In genomic region chr16:30092373-30093010, GRCh38 we compare ENCODE assay signal across 8 cellular contexts. TPM values are rescaled to one million over a fixed set of nuclear protein-coding genes. Genes with fewer than 3 reads are reported as not detected.
A peak's percentile ranks its signal among the peaks of the same experiment; 100 is the strongest.
DNase-seq lines count a peak whose midpoint lies in the region; ATAC-seq and TF ChIP-seq lines count a peak whose summit lies in the region.

No MANE protein-coding gene starts in this region.

- H3K23ac ChIP-seq in neuronal stem cell (ENCODE audit: low read depth, low read length, poor library complexity) = peak overlapping the region; percentile 92

- H3K9ac ChIP-seq in HUES64 (ENCODE audit: low read depth, low read length) (peak overlapping the region; percentile 72), neuronal stem cell (ENCODE audit: low read depth, low read length, poor library complexity) (no peak overlapping the region)

- no peak overlapping the region for H4K91ac ChIP-seq in neuronal stem cell (ENCODE audit: low read depth, low read length, poor library complexity)

- peak overlapping the region; percentile 64 for H2BK120ac ChIP-seq in neuronal stem cell (ENCODE audit: low read depth, low read length)

- H3K36me3 ChIP-seq in HUES64 (ENCODE audit: insufficient read depth, low read length) (peaks cover 2% of the 10 kb centered on the region; the same call in 1 of the 2 replicates), gastroesophageal sphincter (peaks cover 0 to 24% of the 10 kb centered on the region in 2 donors), neuronal stem cell (replicated peaks in 1 of 2; ENCODE audit: control insufficient read depth in 2 of 2, insufficient read depth in 2 of 2, low read length in 2 of 2) (no peaks in the 10 kb centered on the region), transverse colon (no peaks in the 10 kb centered on the region)

- H3K79me1 ChIP-seq in neuronal stem cell (ENCODE audit: low read depth, low read length) = no peaks in the 10 kb centered on the region

- DNase-seq in D341Med (ENCODE audit: low spot score) (peak; percentile 79), RKO (ENCODE audit: low spot score) (peak; percentile 92), neuronal stem cell (ENCODE audit: low spot score) (peak; percentile 51), transverse colon (peak; percentile 80)
- DNase-seq in activated gamma-delta T cell treated with anti-CD3 and anti-CD28 coated beads, Interleukin-2, amount 50 U/mL, for 16 hours (ENCODE audit: low read depth) = peak; percentile 45

- 2% methylated on average over 21 of the region's 22 CpGs for WGBS in HUES64
- WGBS in gastroesophageal sphincter (ENCODE audit: low coverage in 1 of 2), 2 donors = 0 to 27% methylated on average over 6 to 10 of the region's 22 CpGs
- no CpG with 5 or more reads among the region's 22 CpGs for WGBS in neuronal stem cell (ENCODE audit: extremely low coverage in 2 of 2, insufficient read length in 2 of 2, insufficient replicate concordance in 1 of 2), 2 donors
- WGBS in transverse colon (ENCODE audit: low coverage in 1 of 2), 2 donors = 3% methylated on average over 19 of the region's 22 CpGs; no CpG with 5 or more reads in 1 of the 2 donors

- H3K4me3 ChIP-seq in HUES64 (ENCODE audit: low read length) = peak overlapping the region; percentile 73
- H3K4me3 ChIP-seq in gastroesophageal sphincter = peak overlapping the region; percentile 17 to 61
- peak overlapping the region; percentile 48 to 76 for H3K4me3 ChIP-seq in neuronal stem cell (ENCODE audit: low read length in 2 of 2)
- peak overlapping the region; percentile 36 to 67 (median 43) for H3K4me3 ChIP-seq in transverse colon

- peak overlapping the region; percentile 92 for H3K18ac ChIP-seq in neuronal stem cell (ENCODE audit: low read length)

- no peak overlapping the region for H3K4ac ChIP-seq in neuronal stem cell (ENCODE audit: low read length)

- H3K4me2 ChIP-seq in neuronal stem cell (ENCODE audit: insufficient read depth, low read length, poor library complexity, severe bottlenecking) = peak overlapping the region; percentile 89

- no peak overlapping the region for H4K8ac ChIP-seq in neuronal stem cell (ENCODE audit: low read depth, low read length)

- TF ChIP-seq POLR2A in gastroesophageal sphincter (IDR thresholded peaks at IDR 0.05) (peak in 1 of 2 donors; percentile 31), transverse colon (IDR thresholded peaks at IDR 0.05) (no peak)

- H3K27me3 ChIP-seq in HUES64 (ENCODE audit: insufficient read depth, low read length) (no peaks in the 10 kb centered on the region), gastroesophageal sphincter (no peaks in the 10 kb centered on the region), neuronal stem cell (ENCODE audit: control insufficient read depth in 3 of 3, insufficient read depth in 3 of 3, low read depth in 1 of 3, low read length in 3 of 3) (no peaks in the 10 kb centered on the region), transverse colon (no peaks in the 10 kb centered on the region)

- TF ChIP-seq CTCF in gastroesophageal sphincter (IDR thresholded peaks at IDR 0.05) (peak in 3 of 4 experiments; percentile 47 to 67 (median 66)), transverse colon (IDR thresholded peaks at IDR 0.05) (peak; percentile 33 to 70 (median 56))

- no peak overlapping the region for H2BK15ac ChIP-seq in neuronal stem cell (ENCODE audit: low read length)

- H3K4me1 ChIP-seq in HUES64 (ENCODE audit: insufficient read depth, low read length) = peaks cover 7% of the 10 kb centered on the region; the same call in 1 of the 2 replicates
- peaks cover 3 to 58% (median 34%) of the 10 kb centered on the region in 3 donors for H3K4me1 ChIP-seq in gastroesophageal sphincter
- H3K4me1 ChIP-seq in neuronal stem cell (ENCODE audit: control insufficient read depth in 2 of 2, insufficient read depth in 1 of 2, low read depth in 1 of 2, low read length in 2 of 2) = peaks cover 20 to 26% of the 10 kb centered on the region in 2 donors
- H3K4me1 ChIP-seq in transverse colon = peaks cover 25 to 49% (median 38%) of the 10 kb centered on the region in 4 donors

- H3K9me3 ChIP-seq in HUES64 (ENCODE audit: insufficient read depth, low read depth, low read length) = peaks cover 9% of the 10 kb centered on the region
- peaks cover 0 to 11% (median 0%) of the 10 kb centered on the region in 3 donors for H3K9me3 ChIP-seq in gastroesophageal sphincter
- H3K9me3 ChIP-seq in neuronal stem cell (replicated peaks in 1 of 2; ENCODE audit: control insufficient read depth in 2 of 2, insufficient read depth in 1 of 2, low read depth in 1 of 2, low read length in 2 of 2) = peaks cover 10 to 12% of the 10 kb centered on the region in 2 donors
- H3K9me3 ChIP-seq in transverse colon = peaks cover 3 to 7% of the 10 kb centered on the region in 2 donors

- peak overlapping the region; percentile 2 for H2BK5ac ChIP-seq in neuronal stem cell (ENCODE audit: low read length)

- H3K27ac ChIP-seq in HUES64 (ENCODE audit: low read depth, low read length) (peak overlapping the region; percentile 70; the same call in 1 of the 2 replicates), gastroesophageal sphincter (peak overlapping the region; percentile 39 to 97 (median 89)), neuronal stem cell (replicated peaks; ENCODE audit: low read length) (no peak overlapping the region), transverse colon (peak overlapping the region; percentile 78 to 92 (median 92))

- H3K14ac ChIP-seq in neuronal stem cell (ENCODE audit: low read length) = no peak overlapping the region

- intact Hi-C loops in transverse colon (cut with DNase I; ENCODE audit: low total_unique reads) = no loop called here

- H2BK12ac ChIP-seq in neuronal stem cell (ENCODE audit: low read length) = no peak overlapping the region

- peak overlapping the region; percentile 88 for H2AFZ ChIP-seq in neuronal stem cell (ENCODE audit: low read length)

- TF ChIP-seq EP300 in gastroesophageal sphincter (IDR thresholded peaks at IDR 0.05) (no peak), transverse colon (IDR thresholded peaks at IDR 0.05; ENCODE audit: low read depth) (no peak)

- ATAC-seq in GM21360 (IDR thresholded peaks at IDR 0.05; ENCODE audit: unreplicated experiment) (peak; percentile 39), gastroesophageal sphincter (peak; percentile 48)

- peak overlapping the region; percentile 49 for H2AK5ac ChIP-seq in neuronal stem cell (ENCODE audit: low read depth, low read length)

- in situ Hi-C loops in transverse colon (cut with MboI; ENCODE audit: low pct_ligation_motif_present in 1 of 4, low pct_unique_long_range_greater_than_20kb in 1 of 4, low sequenced_read_pairs in 3 of 4) = loop anchor here in 2 of 4 donors (25.0 kb wide), 2 partner anchors 320 to 545 kb away; partner anchors contain the start of gene ZNF771 (in 2 of the 2)

RNA-seq across cellular contexts. Expression of gene TBX6, which starts 0.8 kb away (rescaled TPM):
- 3.1 TPM for polyA plus RNA-seq in HUES64 (2013, experiment 1 of 2)
- 3.2 TPM for polyA plus RNA-seq in HUES64 (2013, experiment 2 of 2)
- total RNA-seq in gastroesophageal sphincter = under 1 TPM; 0.40 to 0.84 (median 0.45) TPM
- 2.8 TPM for polyA plus RNA-seq in neuronal stem cell (2013, experiment 1 of 2)
- 2.5 TPM for polyA plus RNA-seq in neuronal stem cell (2013, experiment 2 of 2)
- 1 to 10 TPM in 1 of 4 donors, under 1 TPM in 1, not detected in 2; 0.82 to 2.2 TPM for total RNA-seq in transverse colon

RNA-seq across cellular contexts. Expression of gene YPEL3, which starts 3.5 kb away (rescaled TPM):
- 22.9 TPM for polyA plus RNA-seq in HUES64 (2013, experiment 1 of 2)
- polyA plus RNA-seq in HUES64 (2013, experiment 2 of 2) = 29.7 TPM
- total RNA-seq in gastroesophageal sphincter (100 to 1,000 TPM in 1 of 4 donors, 10 to 100 TPM in 3; 76.9 to 105 (median 80.2) TPM), transverse colon (100 to 1,000 TPM in 3 of 4 donors, 10 to 100 TPM in 1; 90.8 to 154 (median 125) TPM)
- polyA plus RNA-seq in neuronal stem cell (2013, experiment 1 of 2) = 51.2 TPM
- polyA plus RNA-seq in neuronal stem cell (2013, experiment 2 of 2) = 52.1 TPM

RNA-seq across cellular contexts. Expression of gene PPP4C, which starts 16.7 kb away (rescaled TPM):
- 123 TPM for polyA plus RNA-seq in HUES64 (2013, experiment 1 of 2)
- 122 TPM for polyA plus RNA-seq in HUES64 (2013, experiment 2 of 2)
- total RNA-seq in gastroesophageal sphincter = 10 to 100 TPM; 41.2 to 58.5 (median 48.6) TPM
- 112 TPM for polyA plus RNA-seq in neuronal stem cell (2013, experiment 1 of 2)
- polyA plus RNA-seq in neuronal stem cell (2013, experiment 2 of 2) = 110 TPM
- total RNA-seq in transverse colon = 10 to 100 TPM; 17.7 to 92.3 (median 74.3) TPM

RNA-seq across cellular contexts. Expression of gene GDPD3, which starts 20.8 kb away (rescaled TPM):
- polyA plus RNA-seq in HUES64 (2013, experiment 1 of 2) = 0.75 TPM
- 1.7 TPM for polyA plus RNA-seq in HUES64 (2013, experiment 2 of 2)
- total RNA-seq in gastroesophageal sphincter (1 to 10 TPM; 1.1 to 3.1 (median 1.9) TPM), transverse colon (10 to 100 TPM in 3 of 4 donors, 1 to 10 TPM in 1; 9.4 to 33.3 (median 30.4) TPM)
- polyA plus RNA-seq in neuronal stem cell (2013, experiment 1 of 2) = 3.9 TPM
- polyA plus RNA-seq in neuronal stem cell (2013, experiment 2 of 2) = 3.4 TPM

RNA-seq across cellular contexts. Expression of gene ALDOA, which starts 26.9 kb away (rescaled TPM):
- polyA plus RNA-seq in HUES64 (2013, experiment 1 of 2) = 882 TPM
- 957 TPM for polyA plus RNA-seq in HUES64 (2013, experiment 2 of 2)
- total RNA-seq in gastroesophageal sphincter (1,000 to 10,000 TPM; 1,018 to 1,914 (median 1,258) TPM), transverse colon (1,000 to 10,000 TPM in 2 of 4 donors, 100 to 1,000 TPM in 2; 778 to 1,392 (median 1,174) TPM)
- polyA plus RNA-seq in neuronal stem cell (2013, experiment 1 of 2) = 340 TPM
- 327 TPM for polyA plus RNA-seq in neuronal stem cell (2013, experiment 2 of 2)
